8 cellular contexts compared by ENCODE assay signal in genomic region chr9:73133921-73134407, GRCh38. TPM values are rescaled to one million over a fixed set of nuclear protein-coding genes. Genes with fewer than 3 reads are reported as not detected.
A peak's percentile ranks its signal among the peaks of the same experiment; 100 is the strongest.
DNase-seq lines count a peak whose midpoint lies in the region; ATAC-seq and TF ChIP-seq lines count a peak whose summit lies in the region.

No MANE protein-coding gene starts in this region.

- no peaks in the 10 kb centered on the region for H3K27me3 ChIP-seq in stomach

- TF ChIP-seq CTCF in stomach (IDR thresholded peaks at IDR 0.05), result no peak

- no peaks in the 10 kb centered on the region for H3K27me3 Mint-ChIP-seq in activated naive CD8-positive, alpha-beta T cell treated with anti-CD3 and anti-CD28 coated beads for 36 hours

- H3K4me1 Mint-ChIP-seq in activated naive CD8-positive, alpha-beta T cell treated with anti-CD3 and anti-CD28 coated beads for 36 hours, result peaks cover 33% of the 10 kb centered on the region

- 38 to 66% (median 60%) methylated on average over 2 of the region's 2 CpGs for WGBS in stomach, 5 donors

- peak overlapping the region in 1 of 5 donors; percentile 35 for H3K27ac ChIP-seq in stomach

- no peak overlapping the region for H3K4me3 ChIP-seq in stomach

- H3K9me3 Mint-ChIP-seq in activated naive CD8-positive, alpha-beta T cell treated with anti-CD3 and anti-CD28 coated beads for 36 hours, result no peaks in the 10 kb centered on the region

- H3K9me3 ChIP-seq in stomach, result no peaks in the 10 kb centered on the region

- peak; percentile 61 for ATAC-seq in HG03045 (IDR thresholded peaks at IDR 0.05; ENCODE audit: unreplicated experiment)

- intact Hi-C loops in stomach (cut with DNase I; ENCODE audit: low total_unique reads), result no loop called here

- H3K36me3 Mint-ChIP-seq in activated naive CD8-positive, alpha-beta T cell treated with anti-CD3 and anti-CD28 coated beads for 36 hours, result no peaks in the 10 kb centered on the region

- no peak overlapping the region for H3K4me3 Mint-ChIP-seq in activated naive CD8-positive, alpha-beta T cell treated with anti-CD3 and anti-CD28 coated beads for 36 hours

- DNase-seq in NCI-H748 (lab: John Stamatoyannopoulos, UW; ENCODE audit: unreplicated experiment) (peak; percentile 45), NCI-H748 treated with DMSO at 0.1 percent for 48 hours (lab: John Stamatoyannopoulos, UW) (no peak), renal cortical epithelial cell (ENCODE audit: low read depth) (peak; percentile 50), DMS79 (lab: John Stamatoyannopoulos, UW) (no peak), stomach (no peak), NCI-H345 (lab: John Stamatoyannopoulos, UW) (no peak)
- no peak for DNase-seq in activated naive CD8-positive, alpha-beta T cell treated with anti-CD3 and anti-CD28 coated beads for 36 hours

- peaks cover 0 to 32% (median 14%) of the 10 kb centered on the region in 4 donors for H3K4me1 ChIP-seq in stomach

- TF ChIP-seq EP300 in stomach (IDR thresholded peaks at IDR 0.05), result no peak

- TF ChIP-seq POLR2A in stomach (IDR thresholded peaks at IDR 0.05), result no peak

- no peaks in the 10 kb centered on the region for H3K36me3 ChIP-seq in stomach

- peak overlapping the region; percentile 71 for H3K27ac Mint-ChIP-seq in activated naive CD8-positive, alpha-beta T cell treated with anti-CD3 and anti-CD28 coated beads for 36 hours

RNA-seq across cellular contexts. Expression of gene ANXA1, which starts 17.7 kb away (rescaled TPM):
- total RNA-seq in activated naive CD8-positive, alpha-beta T cell treated with anti-CD3 and anti-CD28 coated beads for 36 hours, result 10 to 100 TPM; 34.3 to 35.1 TPM
- total RNA-seq in renal cortical epithelial cell (426 and 600 TPM in 2 replicates), stomach (100 to 1,000 TPM in 2 of 5 donors, 10 to 100 TPM in 3; 34.2 to 168 (median 67.4) TPM)
- polyA plus RNA-seq in stomach, result 1,000 to 10,000 TPM in 1 of 3 donors, 100 to 1,000 TPM in 2; 150 to 1,131 (median 155) TPM

Comparison
In these comparisons a context has a peak if more than half of its experiments do, and no peak if none do; other contexts are left out.
1. DNase-seq: peak in NCI-H748 (single experiment) and renal cortical epithelial cell (single experiment); none in NCI-H748 treated with DMSO at 0.1 percent for 48 hours (single experiment), activated naive CD8-positive, alpha-beta T cell treated with anti-CD3 and anti-CD28 coated beads for 36 hours (single experiment), DMS79 (single experiment), stomach (single experiment) and NCI-H345 (single experiment).